9 cellular contexts compared by ENCODE assay signal in the genomic region with DNA sequence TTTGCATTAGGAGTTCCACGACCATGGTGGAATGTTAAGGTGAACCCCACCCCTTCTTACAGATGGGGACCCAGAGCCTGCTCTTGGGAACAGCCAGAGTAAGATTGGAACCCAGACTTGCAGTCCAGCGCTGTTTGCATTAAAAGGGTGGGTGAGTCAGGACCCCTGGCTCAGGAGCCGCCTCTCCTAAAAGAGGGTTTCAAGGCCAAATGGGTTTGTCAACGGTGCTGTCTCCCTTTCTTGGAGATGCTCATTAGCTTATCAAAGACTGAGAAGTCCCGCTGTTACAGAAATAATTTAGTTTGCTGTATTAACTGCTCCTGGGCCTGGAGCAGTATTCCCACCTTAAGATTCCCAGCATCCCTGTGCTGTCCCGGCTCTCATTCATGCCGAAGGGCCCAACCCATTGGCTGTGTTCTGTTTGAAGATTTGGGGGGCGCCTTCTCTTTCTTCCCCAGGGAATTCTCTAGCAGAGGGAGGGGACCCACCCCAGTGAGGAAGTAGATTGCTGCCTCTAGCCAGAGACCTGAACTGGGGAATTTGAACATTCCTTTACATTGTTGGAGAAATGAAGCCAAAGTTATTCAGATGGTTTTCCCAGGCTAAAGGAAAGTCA. TPM values are rescaled to one million over a fixed set of nuclear protein-coding genes. Genes with fewer than 3 reads are reported as not detected.
A peak's percentile ranks its signal among the peaks of the same experiment; 100 is the strongest.
DNase-seq lines count a peak whose midpoint lies in the region; ATAC-seq and TF ChIP-seq lines count a peak whose summit lies in the region.
"Had no signal": no experiment of that assay in that cellular context is flagged by ENCODE, and none has a peak within 500 bp of the region (broad histone marks: within the 10 kb centered on the region; RNA-seq: fewer than 3 reads in every experiment).

No MANE protein-coding gene starts in this region.

- in situ Hi-C loops in ACHN (cut with HindIII; ENCODE audit: low pct_ligation_motif_present, low pct_unique_long_range_greater_than_20kb, low sequenced_read_pairs), result no loop called here

- peak overlapping the region; percentile 86 for H3K4me3 ChIP-seq in left ventricle myocardium inferior
- H3K4me3 ChIP-seq in muscle layer of colon (ENCODE audit: low read depth in 1 of 2, low read length in 2 of 2), result peak overlapping the region; percentile 81 to 94

- H3K4me3 Mint-ChIP-seq in chondrocyte (ENCODE audit: unreplicated experiment), result peak overlapping the region; percentile 99

- H3K9me3 Mint-ChIP-seq in chondrocyte (ENCODE audit: low read depth), result no peaks in the 10 kb centered on the region

- H3K36me3 Mint-ChIP-seq in chondrocyte (ENCODE audit: low read depth), result peaks cover 26% of the 10 kb centered on the region

- H3K4me1 Mint-ChIP-seq in chondrocyte (ENCODE audit: low read depth), result peaks cover 60% of the 10 kb centered on the region

- ATAC-seq in left ventricle myocardium superior (no peak), HG03565 (IDR thresholded peaks at IDR 0.05; ENCODE audit: unreplicated experiment) (no peak), HG03045 (IDR thresholded peaks at IDR 0.05; ENCODE audit: unreplicated experiment) (no peak)

- H3K27me3 Mint-ChIP-seq in chondrocyte (ENCODE audit: low read depth), result no peaks in the 10 kb centered on the region

- H3K4me1 ChIP-seq in left ventricle myocardium inferior, result peaks cover 71% of the 10 kb centered on the region
- H3K4me1 ChIP-seq in muscle layer of colon (ENCODE audit: insufficient read depth, low read length), result peaks cover 58% of the 10 kb centered on the region

- H3K27ac Mint-ChIP-seq in chondrocyte (ENCODE audit: unreplicated experiment), result peak overlapping the region; percentile 98

- H3K36me3 ChIP-seq in left ventricle myocardium inferior (no peaks in the 10 kb centered on the region), muscle layer of colon (ENCODE audit: insufficient read depth, low read length) (peaks cover 39% of the 10 kb centered on the region)

- H3K27me3 ChIP-seq in left ventricle myocardium inferior (ENCODE audit: low read depth) (no peaks in the 10 kb centered on the region), muscle layer of colon (ENCODE audit: control insufficient read depth in 1 of 2, insufficient read depth in 2 of 2, low read length in 2 of 2) (no peaks in the 10 kb centered on the region)

- intact Hi-C loops in left ventricle myocardium inferior (cut with micrococcal nuclease), result no loop called here
- intact Hi-C loops in left ventricle myocardium superior (cut with micrococcal nuclease), result no loop called here

- TF ChIP-seq CTCF in left ventricle myocardium inferior (IDR thresholded peaks at IDR 0.05; ENCODE audit: borderline replicate concordance) (no peak), chondrocyte (IDR thresholded peaks at IDR 0.05) (no peak)

- H3K27ac ChIP-seq in left ventricle myocardium inferior (replicated peaks) (peak overlapping the region; percentile 96), muscle layer of colon (ENCODE audit: low read depth, low read length) (peak overlapping the region; percentile 96)

- DNase-seq in left ventricle myocardium inferior (no peak), left ventricle myocardium superior (no peak), chondrocyte (ENCODE audit: low spot score) (no peak), ACHN (no peak), H4 (ENCODE audit: low spot score) (no peak)

- H3K9me3 ChIP-seq in left ventricle myocardium inferior (replicated peaks) (no peaks in the 10 kb centered on the region), muscle layer of colon (ENCODE audit: low read length) (no peaks in the 10 kb centered on the region)

- H3K9ac ChIP-seq in muscle layer of colon (ENCODE audit: low read length), result peak overlapping the region; percentile 98

RNA-seq across cellular contexts. Expression of a gene that starts 1.8 kb away (rescaled TPM):
- 6.4 TPM for total RNA-seq in left ventricle myocardium inferior
- total RNA-seq in left ventricle myocardium superior, result 7.1 TPM
- total RNA-seq in chondrocyte, result 133 to 150 TPM (median 143 TPM) in 3 replicates
- total RNA-seq in H4 (2014; rRNA removed; shearing (Covaris generic)), result 33.4 and 46.1 TPM in 2 replicates

RNA-seq across cellular contexts. Expression of a gene that starts 21.6 kb away (rescaled TPM):
- 13.2 TPM for total RNA-seq in left ventricle myocardium inferior
- total RNA-seq in left ventricle myocardium superior, result 13.7 TPM
- total RNA-seq in chondrocyte, result 16.9 to 18.1 TPM (median 17.1 TPM) in 3 replicates
- 10.2 and 13.1 TPM in 2 replicates for total RNA-seq in H4 (2014; rRNA removed; shearing (Covaris generic))

RNA-seq across cellular contexts. Expression of a gene that starts 28.3 kb away (rescaled TPM):
- total RNA-seq in left ventricle myocardium inferior (6.7 TPM), left ventricle myocardium superior (8.9 TPM), chondrocyte (5.1 to 7.7 TPM (median 6.5 TPM) in 3 replicates)
- 26.8 and 32.1 TPM in 2 replicates for total RNA-seq in H4 (2014; rRNA removed; shearing (Covaris generic))

RNA-seq across cellular contexts. Expression of a gene that starts 56.4 kb away (rescaled TPM):
- total RNA-seq in left ventricle myocardium inferior, result 8.7 TPM
- total RNA-seq in left ventricle myocardium superior, result 1.3 TPM
- total RNA-seq in chondrocyte, result 0.31 to 0.80 TPM (median 0.35 TPM) in 3 replicates
- total RNA-seq in H4 (2014; rRNA removed; shearing (Covaris generic)), result not detected in 2 replicates
- total RNA-seq: NCI-H460 had no signal
